In the genomic region with DNA sequence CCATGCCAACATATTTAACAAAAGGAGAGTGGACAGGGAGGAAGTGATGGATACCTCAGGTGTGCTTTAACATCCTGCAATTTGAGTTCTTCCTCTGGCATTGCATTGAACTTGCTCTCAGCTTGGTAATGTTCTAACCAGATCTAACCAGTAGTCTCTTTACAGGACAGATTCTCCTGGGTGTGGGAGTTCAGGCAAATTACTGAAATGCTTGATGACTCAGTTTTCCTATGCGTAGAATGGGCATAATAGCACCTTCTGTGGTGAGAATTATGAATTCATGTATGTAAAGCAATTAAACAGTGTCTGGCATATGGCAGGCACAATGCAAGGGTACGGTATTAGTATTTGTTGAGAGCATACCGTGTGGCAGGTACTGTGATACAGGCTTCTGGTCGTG, we compare ENCODE assay signal across 1 cellular context.
A peak's percentile ranks its signal among the peaks of the same experiment; 100 is the strongest.
TF ChIP-seq lines count a peak whose summit lies in the region.

No MANE protein-coding gene starts in this region.

TF ChIP-seq in HepG2, 621 proteins besides CTCF, POLR2A, EP300 and RAD21 (continued from another document):
- TF ChIP-seq, protein P1, sequence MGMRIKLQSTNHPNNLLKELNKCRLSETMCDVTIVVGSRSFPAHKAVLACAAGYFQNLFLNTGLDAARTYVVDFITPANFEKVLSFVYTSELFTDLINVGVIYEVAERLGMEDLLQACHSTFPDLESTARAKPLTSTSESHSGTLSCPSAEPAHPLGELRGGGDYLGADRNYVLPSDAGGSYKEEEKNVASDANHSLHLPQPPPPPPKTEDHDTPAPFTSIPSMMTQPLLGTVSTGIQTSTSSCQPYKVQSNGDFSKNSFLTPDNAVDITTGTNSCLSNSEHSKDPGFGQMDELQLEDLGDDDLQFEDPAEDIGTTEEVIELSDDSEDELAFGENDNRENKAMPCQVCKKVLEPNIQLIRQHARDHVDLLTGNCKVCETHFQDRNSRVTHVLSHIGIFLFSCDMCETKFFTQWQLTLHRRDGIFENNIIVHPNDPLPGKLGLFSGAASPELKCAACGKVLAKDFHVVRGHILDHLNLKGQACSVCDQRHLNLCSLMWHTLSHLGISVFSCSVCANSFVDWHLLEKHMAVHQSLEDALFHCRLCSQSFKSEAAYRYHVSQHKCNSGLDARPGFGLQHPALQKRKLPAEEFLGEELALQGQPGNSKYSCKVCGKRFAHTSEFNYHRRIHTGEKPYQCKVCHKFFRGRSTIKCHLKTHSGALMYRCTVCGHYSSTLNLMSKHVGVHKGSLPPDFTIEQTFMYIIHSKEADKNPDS (CRISPR knock-in tag; IDR thresholded peaks at IDR 0.05), result no peak
- no peak for TF ChIP-seq ISL2 (CRISPR knock-in tag; IDR thresholded peaks at IDR 0.05)
- TF ChIP-seq SRY (CRISPR knock-in tag; IDR thresholded peaks at IDR 0.05), result no peak
- no peak for TF ChIP-seq ZFYVE20 (CRISPR knock-in tag; IDR thresholded peaks at IDR 0.05; ENCODE audit: borderline replicate concordance, low read depth)
- peak; percentile 91 for TF ChIP-seq ZNF629 (CRISPR knock-in tag; conservative IDR thresholded peaks at IDR 0.05)
- TF ChIP-seq, protein P2, sequence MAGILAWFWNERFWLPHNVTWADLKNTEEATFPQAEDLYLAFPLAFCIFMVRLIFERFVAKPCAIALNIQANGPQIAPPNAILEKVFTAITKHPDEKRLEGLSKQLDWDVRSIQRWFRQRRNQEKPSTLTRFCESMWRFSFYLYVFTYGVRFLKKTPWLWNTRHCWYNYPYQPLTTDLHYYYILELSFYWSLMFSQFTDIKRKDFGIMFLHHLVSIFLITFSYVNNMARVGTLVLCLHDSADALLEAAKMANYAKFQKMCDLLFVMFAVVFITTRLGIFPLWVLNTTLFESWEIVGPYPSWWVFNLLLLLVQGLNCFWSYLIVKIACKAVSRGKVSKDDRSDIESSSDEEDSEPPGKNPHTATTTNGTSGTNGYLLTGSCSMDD (CRISPR knock-in tag; IDR thresholded peaks at IDR 0.05), result no peak
- TF ChIP-seq, protein P3, sequence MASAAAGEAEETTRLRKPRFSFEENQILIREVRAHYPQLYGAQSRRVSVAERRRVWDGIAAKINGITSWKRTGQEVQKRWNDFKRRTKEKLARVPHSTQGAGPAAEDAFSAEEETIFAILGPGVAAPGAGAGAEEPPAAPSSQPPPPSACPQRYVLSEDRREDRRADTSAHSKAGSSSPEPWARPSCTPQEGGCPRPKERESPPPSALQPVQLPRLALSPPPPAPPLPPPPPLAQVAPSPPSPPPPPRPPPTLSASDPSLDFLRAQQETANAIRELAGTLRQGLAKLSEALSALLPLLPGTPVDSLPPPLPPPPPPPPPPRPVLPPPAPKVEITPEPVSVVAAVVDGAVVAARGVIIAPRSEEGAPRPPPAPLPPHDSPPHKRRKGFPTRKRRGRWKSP (CRISPR knock-in tag; IDR thresholded peaks at IDR 0.05), result no peak
- TF ChIP-seq MYC (CRISPR knock-in tag; IDR thresholded peaks at IDR 0.05; ENCODE audit: borderline replicate concordance), result no peak
